Comparison of ENCODE assay signal across 19 cellular contexts in genomic region chr14:22897357-22897756, GRCh38. TPM values are rescaled to one million over a fixed set of nuclear protein-coding genes. Genes with fewer than 3 reads are reported as not detected.
DNase-seq lines count a peak whose midpoint lies in the region; ATAC-seq, FAIRE-seq and TF ChIP-seq lines count a peak whose summit lies in the region.
"Had no signal": no experiment of that assay in that cellular context is flagged by ENCODE, and none has a peak within 500 bp of the region (broad histone marks: within the 10 kb centered on the region; RNA-seq: fewer than 3 reads in every experiment).

No MANE protein-coding gene starts in this region.

- CTCF ChIA-PET in GM12878 (lab: Yijun Ruan, JAX), result interaction anchor here (1.3 to 4.8 kb wide), 4 partner anchors 12 to 131 kb away, joined by 3 to 58 read pairs (median 11); partner anchors contain the start of genes LRP10 and OXA1L

- no peak overlapping the region for H3K27ac ChIP-seq in CD4-positive, CD25-positive, alpha-beta regulatory T cell (ENCODE audit: insufficient read depth, low read length, poor library complexity, severe bottlenecking)
- H3K27ac ChIP-seq in GM12878 (ENCODE audit: control insufficient read depth, insufficient read depth) (no peak overlapping the region), osteoblast (ENCODE audit: low read depth, low read length) (peak overlapping the region; percentile 59)
- H3K27ac ChIP-seq: RWPE1, SJCRH30 had no signal

- TF ChIP-seq CTCF in GM12878 (IDR thresholded peaks at IDR 0.05 in 2 of 3, conservative IDR thresholded peaks at IDR 0.05 in 1 of 3; ENCODE audit: control insufficient read depth in 2 of 3, extremely low read depth in 1 of 3, insufficient read depth in 1 of 3, low read depth in 3 of 3, low read length in 3 of 3) (no peak), osteoblast (IDR thresholded peaks at IDR 0.05; ENCODE audit: extremely low read depth, low read depth, low read length) (no peak), nephron progenitor cell (IDR thresholded peaks at IDR 0.05) (no peak)

- POLR2A ChIA-PET in GM12878 (lab: Charles Lee), result interaction anchor here (0.6 kb wide), 2 partner anchors 184 to 326 kb away, joined by 4 read pairs; no protein-coding TSS in a partner anchor

- no TSS peak for BruUV-seq in GM12878 (replicated peaks; lab: Mats Ljungman, UMichigan)

- no peaks in the 10 kb centered on the region for H3K27me3 ChIP-seq in CD4-positive, CD25-positive, alpha-beta regulatory T cell (ENCODE audit: control insufficient read depth, insufficient read depth, low read length)
- no peaks in the 10 kb centered on the region for H3K27me3 ChIP-seq in GM12878 (replicated peaks in 1 of 2; ENCODE audit: control insufficient read depth in 2 of 2, insufficient read depth in 2 of 2, low read length in 1 of 2)
- H3K27me3 ChIP-seq in osteoblast (ENCODE audit: insufficient read depth, low read length), result no peaks in the 10 kb centered on the region
- H3K27me3 ChIP-seq: SJCRH30 had no signal

- H3K4me3 ChIP-seq in CD4-positive, CD25-positive, alpha-beta regulatory T cell (ENCODE audit: low read depth, low read length), result no peak overlapping the region
- H3K4me3 ChIP-seq in GM12878, result no peak overlapping the region
- no peak overlapping the region for H3K4me3 ChIP-seq in osteoblast (ENCODE audit: insufficient read depth, low read length)
- H3K4me3 ChIP-seq: SJCRH30 had no signal

- H3K27ac Mint-ChIP-seq in CD4-positive, CD25-positive, alpha-beta regulatory T cell, result peak overlapping the region in 2 of 3 donors; percentile 15 to 60
- H3K27ac Mint-ChIP-seq in nephron progenitor cell, result no peak overlapping the region
- H3K27ac Mint-ChIP-seq: H9 had no signal

- H3K4me3 Mint-ChIP-seq in CD4-positive, CD25-positive, alpha-beta regulatory T cell, result no peak overlapping the region
- H3K4me3 Mint-ChIP-seq in nephron progenitor cell, result no peak overlapping the region
- H3K4me3 Mint-ChIP-seq: H9 had no signal

- in situ Hi-C loops in GM12878 (cut with MboI), result loop anchor here (5.0 kb wide), 1 partner anchor 325 kb away; no protein-coding TSS in a partner anchor

- H3K4me2 ChIP-seq in GM12878 (ENCODE audit: control insufficient read depth, insufficient read depth) (no peak overlapping the region), osteoblast (ENCODE audit: insufficient read depth, low read length) (no peak overlapping the region)

- H4K20me1 ChIP-seq in GM12878 (ENCODE audit: control insufficient read depth, insufficient read depth) (no peaks in the 10 kb centered on the region; the same call in 1 of the 2 replicates), osteoblast (ENCODE audit: insufficient read depth, low read length) (no peaks in the 10 kb centered on the region)

- H3K79me2 ChIP-seq in GM12878 (ENCODE audit: control insufficient read depth, insufficient read depth, low read length), result no peaks in the 10 kb centered on the region
- H3K79me2 ChIP-seq in osteoblast (ENCODE audit: insufficient read depth, low read length), result no peaks in the 10 kb centered on the region

- no peak for TF ChIP-seq EP300 in GM12878 (IDR thresholded peaks at IDR 0.05; ENCODE audit: borderline replicate concordance in 1 of 2, control insufficient read depth in 1 of 2, low read depth in 2 of 2, low read length in 2 of 2)

- TF ChIP-seq POLR2A in GM12878 (IDR thresholded peaks at IDR 0.05; ENCODE audit: low read depth, low read length), result 0 out of 2 replicates have a peak, but pooled peaks have one; percentile 27

- RAD21 ChIA-PET in GM12878 (lab: Charles Lee; ENCODE audit: unreplicated experiment), result interaction anchor here (0.9 to 3.4 kb wide), 3 partner anchors 18 to 74 kb away, joined by 3 to 11 read pairs (median 3); partner anchors contain the start of gene LRP10

- no peaks in the 10 kb centered on the region for H3K9me3 Mint-ChIP-seq in CD4-positive, CD25-positive, alpha-beta regulatory T cell
- H3K9me3 Mint-ChIP-seq in nephron progenitor cell, result no peaks in the 10 kb centered on the region
- H3K9me3 Mint-ChIP-seq: H9 had no signal

- ATAC-seq in CD4-positive, CD25-positive, alpha-beta regulatory T cell (ENCODE audit: low read depth in 2 of 2), result no peak
- no peak for ATAC-seq in GM12878

- peaks cover 20% of the 10 kb centered on the region for H3K36me3 ChIP-seq in CD4-positive, CD25-positive, alpha-beta regulatory T cell (ENCODE audit: control insufficient read depth, insufficient read depth, low read length)
- H3K36me3 ChIP-seq in GM12878 (ENCODE audit: control insufficient read depth in 2 of 2, insufficient read depth in 2 of 2, low read length in 1 of 2) (peaks cover 11 to 13% of the 10 kb centered on the region in 2 experiments), osteoblast (ENCODE audit: insufficient read depth, low read length) (peaks cover 17% of the 10 kb centered on the region)

- no peaks in the 10 kb centered on the region for H3K27me3 Mint-ChIP-seq in CD4-positive, CD25-positive, alpha-beta regulatory T cell
- H3K27me3 Mint-ChIP-seq in nephron progenitor cell (ENCODE audit: low read depth, poor library complexity), result peaks cover 4% of the 10 kb centered on the region

- FAIRE-seq in GM12878 (lab: Jason Lieb, UNC), result no peak

- H3K4me1 ChIP-seq in CD4-positive, CD25-positive, alpha-beta regulatory T cell (ENCODE audit: control insufficient read depth, insufficient read depth, low read length, poor library complexity, severe bottlenecking), result peaks cover 12% of the 10 kb centered on the region
- H3K4me1 ChIP-seq in GM12878 (ENCODE audit: control insufficient read depth, insufficient read depth, low read length), result no peaks in the 10 kb centered on the region
- H3K4me1 ChIP-seq in osteoblast (ENCODE audit: insufficient read depth, low read length), result peaks cover 24% of the 10 kb centered on the region
- H3K4me1 ChIP-seq: SJCRH30 had no signal

- no peak overlapping the region for H3K9ac ChIP-seq in GM12878 (ENCODE audit: control insufficient read depth, insufficient read depth, low read length)

- H3K36me3 Mint-ChIP-seq in CD4-positive, CD25-positive, alpha-beta regulatory T cell, result peaks cover 28% of the 10 kb centered on the region
- peaks cover 28% of the 10 kb centered on the region for H3K36me3 Mint-ChIP-seq in nephron progenitor cell (ENCODE audit: low read depth)

- H2AFZ ChIP-seq in GM12878 (ENCODE audit: control insufficient read depth, low read depth, low read length) (no peak overlapping the region), osteoblast (ENCODE audit: low read length) (no peak overlapping the region)

- WGBS in GM12878 (ENCODE audit: insufficient coverage, insufficient replicate concordance, low lambda C conversion rate, missing lambda C conversion rate), result 100% methylated on average over 1 of the region's 1 CpG

- no peaks in the 10 kb centered on the region for H3K9me3 ChIP-seq in CD4-positive, CD25-positive, alpha-beta regulatory T cell (ENCODE audit: control insufficient read depth in 2 of 2, low read length in 2 of 2)
- no peaks in the 10 kb centered on the region for H3K9me3 ChIP-seq in GM12878 (replicated peaks; ENCODE audit: control insufficient read depth, insufficient read depth, low read length)
- H3K9me3 ChIP-seq in osteoblast (ENCODE audit: low read depth, low read length), result no peaks in the 10 kb centered on the region
- H3K9me3 ChIP-seq: SJCRH30 had no signal

- TF ChIP-seq RAD21 in GM12878 (IDR thresholded peaks at IDR 0.05; ENCODE audit: insufficient read depth, low read depth, low read length), result no peak

- DNase-seq in CD4-positive, CD25-positive, alpha-beta regulatory T cell, result no peak
- DNase-seq in OCI-M2 (lab: John Stamatoyannopoulos, UW; ENCODE audit: unreplicated experiment) (peak; percentile 68), GM12878 (ENCODE audit: low read depth, low spot score) (no peak), osteoblast (ENCODE audit: insufficient read length, low spot score, missing footprints) (peak; percentile 21), NCI-H146 (lab: John Stamatoyannopoulos, UW) (no peak), nephron progenitor cell (no peak), DMS79 (lab: John Stamatoyannopoulos, UW) (no peak)
- DNase-seq: Calu3, H9, MV-4-11, NCI-H1930, NCI-H2171 treated with DMSO at 0.1 percent for 48 hours, NCI-H446 treated with DMSO at 0.1 percent for 48 hours, NCI-H748 treated with DMSO at 0.1 percent for 48 hours, PC-3, SJCRH30 had no signal

- peaks cover 4 to 20% (median 8%) of the 10 kb centered on the region in 4 donors for H3K4me1 Mint-ChIP-seq in CD4-positive, CD25-positive, alpha-beta regulatory T cell
- peaks cover 11% of the 10 kb centered on the region for H3K4me1 Mint-ChIP-seq in nephron progenitor cell

- SMC1A ChIA-PET in GM12878 (lab: Charles Lee; ENCODE audit: uncharacterized antibody, unreplicated experiment), result interaction anchor here (1.5 to 2.6 kb wide), 3 partner anchors 9 to 18 kb away, joined by 4 to 9 read pairs (median 5); no protein-coding TSS in a partner anchor

- intact Hi-C loops in GM12878 (cut with micrococcal nuclease; ENCODE audit: unreplicated experiment), result no loop called here

RNA-seq across cellular contexts. Expression of gene REM2, which starts 14.3 kb away (rescaled TPM):
- total RNA-seq in CD4-positive, CD25-positive, alpha-beta regulatory T cell, result 11.1 TPM
- polyA plus RNA-seq in CD4-positive, CD25-positive, alpha-beta regulatory T cell, result 1 to 10 TPM in 3 of 4 donors, under 1 TPM in 1; 0.61 to 2.6 (median 1.4) TPM
- total RNA-seq in GM12878 (2013; cell fraction: nucleolus; rRNA removed), result 3.3 and 4.7 TPM in 2 replicates
- total RNA-seq in GM12878 (2014; rRNA removed), result 0.87 and 1.2 TPM in 2 replicates
- 0.27 and 0.37 TPM in 2 replicates for total RNA-seq in GM12878 (2014; rRNA removed; fragmentation: Illumina TruSeq; extraction: Trizol)
- total RNA-seq in GM12878 (2021), result 0.66 and 0.69 TPM in 2 replicates
- 0.84 TPM for polyA plus RNA-seq in GM12878 (2011; ENCODE audit: low read depth)
- 0.69 and 1.1 TPM in 2 replicates for polyA plus RNA-seq in GM12878 (2011; rRNA removed)
- 0.59 and 0.61 TPM in 2 replicates for polyA plus RNA-seq in GM12878 (2011; cell fraction: cytosol; rRNA removed)
- polyA plus RNA-seq in GM12878 (2011; cell fraction: nucleus; rRNA removed), result 1.9 and 2.3 TPM in 2 replicates
- 0.94 and 1.6 TPM in 2 replicates for polyA plus RNA-seq in GM12878 (2012)
- 0.17 and 0.66 TPM in 2 replicates for polyA plus RNA-seq in GM12878 (2014; fragmentation: Illumina TruSeq; extraction: Trizol)
- polyA plus RNA-seq in GM12878 (2014; fragmentation: Nextera tagmentation; extraction: Ambion mirVana), result 1 to 10 TPM in 1 of 2 experiments, under 1 TPM in 1; 0.68 to 1.3 TPM
- polyA plus RNA-seq in GM12878 (2014; rRNA removed), result 1.3 and 1.5 TPM in 2 replicates
- polyA plus RNA-seq in GM12878 (2016; fragmentation: Nextera tagmentation; extraction: Ambion mirVana), result 1 to 10 TPM in 1 of 2 experiments, under 1 TPM in 1; 0.97 to 1.5 TPM
- 0.88 and 1.6 TPM in 2 replicates for polyA minus RNA-seq in GM12878 (2011; rRNA and poly(A)+ RNA removed)
- polyA minus RNA-seq in GM12878 (2011; cell fraction: cytosol; rRNA and poly(A)+ RNA removed), result 0.94 TPM in 2 replicates
- polyA minus RNA-seq in GM12878 (2011; cell fraction: nucleus; rRNA and poly(A)+ RNA removed), result 2.4 and 2.8 TPM in 2 replicates
- 0.29 and 0.36 TPM in 2 replicates for total RNA-seq in osteoblast
- total RNA-seq: A673, HT1080, SJCRH30 had no signal

RNA-seq across cellular contexts. Expression of gene RBM23, which starts 21.6 kb away (rescaled TPM):
- 108 TPM for total RNA-seq in CD4-positive, CD25-positive, alpha-beta regulatory T cell
- polyA plus RNA-seq in CD4-positive, CD25-positive, alpha-beta regulatory T cell, result 10 to 100 TPM; 43.1 to 54.0 (median 46.7) TPM
- 86.0 and 99.3 TPM in 2 replicates for total RNA-seq in GM12878 (2013; cell fraction: nucleolus; rRNA removed)
- total RNA-seq in GM12878 (2014; rRNA removed) (54.0 and 63.9 TPM in 2 replicates), GM12878 (2014; rRNA removed; fragmentation: Illumina TruSeq; extraction: Trizol) (55.1 and 55.6 TPM in 2 replicates), GM12878 (2021) (61.4 and 66.1 TPM in 2 replicates), osteoblast (79.0 and 98.1 TPM in 2 replicates)
- 38.1 TPM for polyA plus RNA-seq in GM12878 (2011; ENCODE audit: low read depth)
- polyA plus RNA-seq in GM12878 (2011; rRNA removed) (72.6 and 75.2 TPM in 2 replicates), GM12878 (2014; fragmentation: Illumina TruSeq; extraction: Trizol) (70.4 and 72.4 TPM in 2 replicates), GM12878 (2014; fragmentation: Nextera tagmentation; extraction: Ambion mirVana) (10 to 100 TPM; 60.7 to 65.7 TPM), GM12878 (2014; rRNA removed) (52.9 and 55.0 TPM in 2 replicates), GM12878 (2016; fragmentation: Nextera tagmentation; extraction: Ambion mirVana) (10 to 100 TPM; 60.5 to 61.9 TPM)
- 75.3 and 79.2 TPM in 2 replicates for polyA plus RNA-seq in GM12878 (2011; cell fraction: cytosol; rRNA removed)
- 84.1 and 96.7 TPM in 2 replicates for polyA plus RNA-seq in GM12878 (2011; cell fraction: nucleus; rRNA removed)
- 28.1 and 30.3 TPM in 2 replicates for polyA plus RNA-seq in GM12878 (2012)
- 88.0 and 92.9 TPM in 2 replicates for polyA minus RNA-seq in GM12878 (2011; rRNA and poly(A)+ RNA removed)
- polyA minus RNA-seq in GM12878 (2011; cell fraction: cytosol; rRNA and poly(A)+ RNA removed), result 33.0 and 43.8 TPM in 2 replicates
- 27.3 and 65.8 TPM in 2 replicates for polyA minus RNA-seq in GM12878 (2011; cell fraction: nucleus; rRNA and poly(A)+ RNA removed)

RNA-seq across cellular contexts. Expression of gene LRP10, which starts 25.8 kb away (rescaled TPM):
- total RNA-seq in CD4-positive, CD25-positive, alpha-beta regulatory T cell, result 111 TPM
- 100 to 1,000 TPM in 1 of 4 donors, 10 to 100 TPM in 3; 78.7 to 108 (median 88.3) TPM for polyA plus RNA-seq in CD4-positive, CD25-positive, alpha-beta regulatory T cell
- total RNA-seq in GM12878 (2013; cell fraction: nucleolus; rRNA removed), result 43.0 and 46.7 TPM in 2 replicates
- total RNA-seq in GM12878 (2014; rRNA removed), result 16.7 and 17.8 TPM in 2 replicates
- total RNA-seq in GM12878 (2014; rRNA removed; fragmentation: Illumina TruSeq; extraction: Trizol), result 10.5 and 13.5 TPM in 2 replicates
- total RNA-seq in GM12878 (2021), result 51.5 and 56.9 TPM in 2 replicates
- polyA plus RNA-seq in GM12878 (2011; ENCODE audit: low read depth), result 23.9 TPM
- 7.9 and 20.4 TPM in 2 replicates for polyA plus RNA-seq in GM12878 (2011; rRNA removed)
- polyA plus RNA-seq in GM12878 (2011; cell fraction: cytosol; rRNA removed), result 30.1 and 31.1 TPM in 2 replicates
- polyA plus RNA-seq in GM12878 (2011; cell fraction: nucleus; rRNA removed), result 57.3 and 57.9 TPM in 2 replicates
- polyA plus RNA-seq in GM12878 (2012), result 47.1 and 60.2 TPM in 2 replicates
- polyA plus RNA-seq in GM12878 (2014; fragmentation: Illumina TruSeq; extraction: Trizol), result 8.3 and 24.5 TPM in 2 replicates
- 1 to 10 TPM; 3.0 TPM for polyA plus RNA-seq in GM12878 (2014; fragmentation: Nextera tagmentation; extraction: Ambion mirVana)
- 21.4 and 23.0 TPM in 2 replicates for polyA plus RNA-seq in GM12878 (2014; rRNA removed)
- 10 to 100 TPM; 43.8 to 53.7 TPM for polyA plus RNA-seq in GM12878 (2016; fragmentation: Nextera tagmentation; extraction: Ambion mirVana)
- polyA minus RNA-seq in GM12878 (2011; rRNA and poly(A)+ RNA removed), result 43.4 and 68.8 TPM in 2 replicates
- 30.1 and 34.1 TPM in 2 replicates for polyA minus RNA-seq in GM12878 (2011; cell fraction: cytosol; rRNA and poly(A)+ RNA removed)
- polyA minus RNA-seq in GM12878 (2011; cell fraction: nucleus; rRNA and poly(A)+ RNA removed), result 24.3 and 36.3 TPM in 2 replicates
- total RNA-seq in osteoblast, result 147 and 164 TPM in 2 replicates

RNA-seq across cellular contexts. Expression of gene PRMT5, which starts 31.8 kb away (rescaled TPM):
- 19.3 TPM for total RNA-seq in CD4-positive, CD25-positive, alpha-beta regulatory T cell
- 10 to 100 TPM; 37.4 to 43.3 (median 40.5) TPM for polyA plus RNA-seq in CD4-positive, CD25-positive, alpha-beta regulatory T cell
- total RNA-seq in GM12878 (2013; cell fraction: nucleolus; rRNA removed), result 38.4 and 43.2 TPM in 2 replicates
- total RNA-seq in GM12878 (2014; rRNA removed) (96.2 and 106 TPM in 2 replicates), GM12878 (2014; rRNA removed; fragmentation: Illumina TruSeq; extraction: Trizol) (103 and 113 TPM in 2 replicates), GM12878 (2021) (105 and 115 TPM in 2 replicates), osteoblast (49.2 and 56.3 TPM in 2 replicates)
- polyA plus RNA-seq in GM12878 (2011; ENCODE audit: low read depth), result 71.5 TPM
- polyA plus RNA-seq in GM12878 (2011; rRNA removed) (175 and 221 TPM in 2 replicates), GM12878 (2014; fragmentation: Illumina TruSeq; extraction: Trizol) (125 and 129 TPM in 2 replicates), GM12878 (2014; fragmentation: Nextera tagmentation; extraction: Ambion mirVana) (10 to 100 TPM; 54.3 to 71.6 TPM), GM12878 (2014; rRNA removed) (106 and 118 TPM in 2 replicates), GM12878 (2016; fragmentation: Nextera tagmentation; extraction: Ambion mirVana) (100 to 1,000 TPM; 175 to 195 TPM)
- 284 and 348 TPM in 2 replicates for polyA plus RNA-seq in GM12878 (2011; cell fraction: cytosol; rRNA removed)
- polyA plus RNA-seq in GM12878 (2011; cell fraction: nucleus; rRNA removed), result 231 and 240 TPM in 2 replicates
- polyA plus RNA-seq in GM12878 (2012), result 53.0 and 76.1 TPM in 2 replicates
- polyA minus RNA-seq in GM12878 (2011; rRNA and poly(A)+ RNA removed), result 257 and 258 TPM in 2 replicates
- polyA minus RNA-seq in GM12878 (2011; cell fraction: cytosol; rRNA and poly(A)+ RNA removed), result 104 and 113 TPM in 2 replicates
- 50.1 and 66.8 TPM in 2 replicates for polyA minus RNA-seq in GM12878 (2011; cell fraction: nucleus; rRNA and poly(A)+ RNA removed)

RNA-seq across cellular contexts. Expression of gene HAUS4, which starts 59.5 kb away (rescaled TPM):
- 20.0 TPM for total RNA-seq in CD4-positive, CD25-positive, alpha-beta regulatory T cell
- polyA plus RNA-seq in CD4-positive, CD25-positive, alpha-beta regulatory T cell, result 10 to 100 TPM; 30.0 to 41.9 (median 37.0) TPM
- total RNA-seq in GM12878 (2013; cell fraction: nucleolus; rRNA removed), result 46.0 and 58.5 TPM in 2 replicates
- total RNA-seq in GM12878 (2014; rRNA removed) (71.8 and 84.5 TPM in 2 replicates), GM12878 (2014; rRNA removed; fragmentation: Illumina TruSeq; extraction: Trizol) (57.1 and 59.5 TPM in 2 replicates), GM12878 (2021) (58.8 and 60.4 TPM in 2 replicates), osteoblast (43.4 and 46.9 TPM in 2 replicates)
- polyA plus RNA-seq in GM12878 (2011; ENCODE audit: low read depth), result 32.7 TPM
- polyA plus RNA-seq in GM12878 (2011; rRNA removed) (77.0 and 98.3 TPM in 2 replicates), GM12878 (2014; fragmentation: Illumina TruSeq; extraction: Trizol) (51.8 and 73.5 TPM in 2 replicates), GM12878 (2014; fragmentation: Nextera tagmentation; extraction: Ambion mirVana) (10 to 100 TPM; 14.9 to 33.0 TPM), GM12878 (2014; rRNA removed) (64.7 and 73.5 TPM in 2 replicates), GM12878 (2016; fragmentation: Nextera tagmentation; extraction: Ambion mirVana) (10 to 100 TPM; 49.4 to 58.2 TPM)
- polyA plus RNA-seq in GM12878 (2011; cell fraction: cytosol; rRNA removed), result 60.2 and 60.8 TPM in 2 replicates
- 62.2 and 82.8 TPM in 2 replicates for polyA plus RNA-seq in GM12878 (2011; cell fraction: nucleus; rRNA removed)
- polyA plus RNA-seq in GM12878 (2012), result 41.9 and 54.9 TPM in 2 replicates
- 60.3 and 76.5 TPM in 2 replicates for polyA minus RNA-seq in GM12878 (2011; rRNA and poly(A)+ RNA removed)
- 11.2 and 23.1 TPM in 2 replicates for polyA minus RNA-seq in GM12878 (2011; cell fraction: cytosol; rRNA and poly(A)+ RNA removed)
- 26.0 and 33.6 TPM in 2 replicates for polyA minus RNA-seq in GM12878 (2011; cell fraction: nucleus; rRNA and poly(A)+ RNA removed)

Comparison
In these comparisons a context has a peak if more than half of its experiments do, and no peak if none do; other contexts are left out.
1. DNase-seq: peak in OCI-M2 (single experiment) and osteoblast (single experiment); none in CD4-positive, CD25-positive, alpha-beta regulatory T cell (0 of 3), GM12878 (single experiment), NCI-H146 (single experiment), nephron progenitor cell (single experiment) and DMS79 (single experiment).